ENCODE assay signal across 15 cellular contexts in genomic region chr6:87482382-87482781, GRCh38.
"Had no signal": no experiment of that assay in that cellular context is flagged by ENCODE, and none has a peak within 500 bp of the region (broad histone marks: within the 10 kb centered on the region; RNA-seq: fewer than 3 reads in every experiment).

No MANE protein-coding gene starts in this region.

- H3K4me1 Mint-ChIP-seq: activated B cell treated with CpG ODN at 0.5 μM for 24 hours, nephron had no signal

- H3K27ac ChIP-seq: brain microvascular endothelial cell, esophagus muscularis mucosa, psoas muscle, right lobe of liver had no signal

- H3K9me3 Mint-ChIP-seq: activated B cell treated with CpG ODN at 0.5 μM for 24 hours; activated CD4-positive, alpha-beta T cell treated with anti-CD3 and anti-CD28 coated beads, Interleukin-2, amount 10 ng/mL, durations not matched to agents 24 days and 14 days; activated T-helper 2 cell treated with anti-CD3 and anti-CD28 coated beads, Interferon-gamma antibody, Interleukin-2, Interleukin-4, amounts not matched to agents 10 μg/mL and 5 μg/mL and 100 μg/mL, durations not matched to agents 14 hours and 24 hours and 36 hours; nephron; stimulated activated naive B cell treated with anti-CD40 and anti-IgM and Interleukin-4, amounts not matched to agents 10 μg/mL and 1 μg/mL and 100 μg/mL, for 72 hours had no signal

- H3K4me1 ChIP-seq: esophagus muscularis mucosa, psoas muscle, right lobe of liver had no signal

- H3K27me3 ChIP-seq: brain microvascular endothelial cell, esophagus muscularis mucosa, right lobe of liver had no signal

- ATAC-seq: left lobe of liver; psoas muscle; stimulated activated naive B cell treated with anti-CD40 and anti-IgM and Interleukin-4, amounts not matched to agents 10 μg/mL and 1 μg/mL and 100 μg/mL, for 72 hours had no signal

- DNase-seq: activated B cell treated with CpG ODN at 0.5 μM for 24 hours; activated CD4-positive, alpha-beta T cell treated with anti-CD3 and anti-CD28 coated beads, Interleukin-2, amount 10 ng/mL, durations not matched to agents 24 days and 14 days; activated CD8-positive, alpha-beta memory T cell treated with anti-CD3 and anti-CD28 coated beads for 24 hours; activated naive CD4-positive, alpha-beta T cell treated with anti-CD3 and anti-CD28 coated beads, Interleukin-2, amount 50 U/mL, for 16 hours; amniotic stem cell; brain microvascular endothelial cell; foreskin fibroblast; psoas muscle; right lobe of liver; stimulated activated CD4-positive, alpha-beta T cell treated with anti-CD3 and anti-CD28 coated beads, Interleukin-2, amount 100 ng/mL, for 24 hours; stimulated activated naive B cell treated with anti-CD40 and anti-IgM and Interleukin-4, amounts not matched to agents 10 μg/mL and 1 μg/mL and 100 μg/mL, for 72 hours had no signal

- H3K9me3 ChIP-seq: esophagus muscularis mucosa, psoas muscle, right lobe of liver had no signal

- H3K4me3 Mint-ChIP-seq: activated B cell treated with CpG ODN at 0.5 μM for 24 hours; activated CD4-positive, alpha-beta T cell treated with anti-CD3 and anti-CD28 coated beads, Interleukin-2, amount 10 ng/mL, durations not matched to agents 24 days and 14 days; nephron; stimulated activated naive B cell treated with anti-CD40 and anti-IgM and Interleukin-4, amounts not matched to agents 10 μg/mL and 1 μg/mL and 100 μg/mL, for 72 hours had no signal

- H3K27ac Mint-ChIP-seq: activated B cell treated with CpG ODN at 0.5 μM for 24 hours; activated CD4-positive, alpha-beta T cell treated with anti-CD3 and anti-CD28 coated beads, Interleukin-2, amount 10 ng/mL, durations not matched to agents 24 days and 14 days; activated T-helper 2 cell treated with anti-CD3 and anti-CD28 coated beads, Interferon-gamma antibody, Interleukin-2, Interleukin-4, amounts not matched to agents 10 μg/mL and 5 μg/mL and 100 μg/mL, durations not matched to agents 14 hours and 24 hours and 36 hours; nephron; stimulated activated naive B cell treated with anti-CD40 and anti-IgM and Interleukin-4, amounts not matched to agents 10 μg/mL and 1 μg/mL and 100 μg/mL, for 72 hours had no signal

- H3K4me3 ChIP-seq: esophagus muscularis mucosa, psoas muscle, right lobe of liver had no signal

- H3K27me3 Mint-ChIP-seq: activated B cell treated with CpG ODN at 0.5 μM for 24 hours; activated CD4-positive, alpha-beta T cell treated with anti-CD3 and anti-CD28 coated beads, Interleukin-2, amount 10 ng/mL, durations not matched to agents 24 days and 14 days; stimulated activated naive B cell treated with anti-CD40 and anti-IgM and Interleukin-4, amounts not matched to agents 10 μg/mL and 1 μg/mL and 100 μg/mL, for 72 hours had no signal
